Comparison of ENCODE assay signal across 2 cellular contexts in genomic region chr2:179263015-179263414, GRCh38.
TF ChIP-seq lines count a peak whose summit lies in the region.

No MANE protein-coding gene starts in this region.

TF ChIP-seq in SK-N-SH, 30 proteins besides CTCF, POLR2A, EP300 and RAD21 (continued from another document):
- TF ChIP-seq REST (IDR thresholded peaks at IDR 0.05; ENCODE audit: low read depth, low read length) (no peak), RCOR1 (IDR thresholded peaks at IDR 0.05; ENCODE audit: low read length) (no peak), USF1 (IDR thresholded peaks at IDR 0.05; ENCODE audit: borderline replicate concordance, low read depth) (no peak), NFIC (IDR thresholded peaks at IDR 0.05; ENCODE audit: borderline replicate concordance) (no peak), GABPA (IDR thresholded peaks at IDR 0.05; ENCODE audit: low read depth) (no peak), USF2 (IDR thresholded peaks at IDR 0.05; ENCODE audit: borderline replicate concordance, low read depth, low read length) (no peak), GATA2 (CRISPR knock-in tag; IDR thresholded peaks at IDR 0.05) (no peak)

TF ChIP-seq in SK-N-SH treated with all-trans-retinoic acid at 6 μM for 48 hours, 23 proteins besides CTCF, POLR2A, EP300 and RAD21 (continued from another document):
- TF ChIP-seq TSHZ2 (CRISPR knock-in tag; IDR thresholded peaks at IDR 0.05) = no peak
- TF ChIP-seq CSRNP3 (CRISPR knock-in tag; IDR thresholded peaks at IDR 0.05) = no peak
